ENCODE assay signal across 1 cellular context in the genomic region with DNA sequence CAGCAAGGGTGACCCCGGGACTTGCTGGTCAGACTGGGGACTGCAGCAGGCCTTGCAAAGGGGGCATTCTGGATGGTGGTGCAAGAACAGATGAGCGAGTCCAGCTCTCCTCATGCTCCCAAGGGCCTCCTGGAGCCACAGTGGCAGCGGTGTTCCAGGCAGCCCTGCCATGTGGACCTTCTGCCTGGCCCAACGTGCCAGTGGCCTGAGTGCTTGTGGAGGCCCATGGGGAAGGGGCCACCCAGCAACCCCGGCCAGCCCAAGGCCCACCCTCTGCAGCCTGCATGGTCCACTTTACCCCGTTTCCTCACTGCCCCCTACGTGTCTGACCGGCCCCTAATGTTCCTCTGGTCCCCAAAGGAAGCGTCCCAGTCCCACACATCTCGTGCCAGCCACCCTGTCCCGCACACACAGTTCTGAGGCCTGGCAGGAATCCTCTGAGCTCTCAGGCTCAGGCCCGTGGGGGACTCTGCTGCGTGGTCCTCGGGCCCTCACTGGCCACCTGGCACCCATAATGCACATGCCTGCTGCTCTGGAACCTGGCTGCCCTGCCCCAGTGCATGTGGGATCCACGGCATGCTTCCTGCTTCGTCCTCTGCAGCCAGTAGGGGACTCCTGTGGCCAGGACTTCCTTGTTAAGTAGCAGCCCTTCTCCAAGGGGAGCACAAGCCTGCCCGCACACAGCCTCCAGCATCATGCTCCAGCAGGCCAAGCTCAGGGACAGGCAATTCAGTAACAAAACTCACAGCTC.
TF ChIP-seq lines count a peak whose summit lies in the region.

No MANE protein-coding gene starts in this region.

TF ChIP-seq in SK-N-SH, 30 proteins besides CTCF, POLR2A, EP300 and RAD21 (continued from another document):
- TF ChIP-seq, protein P1, sequence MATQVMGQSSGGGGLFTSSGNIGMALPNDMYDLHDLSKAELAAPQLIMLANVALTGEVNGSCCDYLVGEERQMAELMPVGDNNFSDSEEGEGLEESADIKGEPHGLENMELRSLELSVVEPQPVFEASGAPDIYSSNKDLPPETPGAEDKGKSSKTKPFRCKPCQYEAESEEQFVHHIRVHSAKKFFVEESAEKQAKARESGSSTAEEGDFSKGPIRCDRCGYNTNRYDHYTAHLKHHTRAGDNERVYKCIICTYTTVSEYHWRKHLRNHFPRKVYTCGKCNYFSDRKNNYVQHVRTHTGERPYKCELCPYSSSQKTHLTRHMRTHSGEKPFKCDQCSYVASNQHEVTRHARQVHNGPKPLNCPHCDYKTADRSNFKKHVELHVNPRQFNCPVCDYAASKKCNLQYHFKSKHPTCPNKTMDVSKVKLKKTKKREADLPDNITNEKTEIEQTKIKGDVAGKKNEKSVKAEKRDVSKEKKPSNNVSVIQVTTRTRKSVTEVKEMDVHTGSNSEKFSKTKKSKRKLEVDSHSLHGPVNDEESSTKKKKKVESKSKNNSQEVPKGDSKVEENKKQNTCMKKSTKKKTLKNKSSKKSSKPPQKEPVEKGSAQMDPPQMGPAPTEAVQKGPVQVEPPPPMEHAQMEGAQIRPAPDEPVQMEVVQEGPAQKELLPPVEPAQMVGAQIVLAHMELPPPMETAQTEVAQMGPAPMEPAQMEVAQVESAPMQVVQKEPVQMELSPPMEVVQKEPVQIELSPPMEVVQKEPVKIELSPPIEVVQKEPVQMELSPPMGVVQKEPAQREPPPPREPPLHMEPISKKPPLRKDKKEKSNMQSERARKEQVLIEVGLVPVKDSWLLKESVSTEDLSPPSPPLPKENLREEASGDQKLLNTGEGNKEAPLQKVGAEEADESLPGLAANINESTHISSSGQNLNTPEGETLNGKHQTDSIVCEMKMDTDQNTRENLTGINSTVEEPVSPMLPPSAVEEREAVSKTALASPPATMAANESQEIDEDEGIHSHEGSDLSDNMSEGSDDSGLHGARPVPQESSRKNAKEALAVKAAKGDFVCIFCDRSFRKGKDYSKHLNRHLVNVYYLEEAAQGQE (IDR thresholded peaks at IDR 0.05; ENCODE audit: low read depth, low read length) = no peak
- no peak for TF ChIP-seq FOXJ3 (CRISPR knock-in tag; IDR thresholded peaks at IDR 0.05)
- no peak for TF ChIP-seq GATA2 (CRISPR knock-in tag; IDR thresholded peaks at IDR 0.05)
- TF ChIP-seq NRF1 (IDR thresholded peaks at IDR 0.05; ENCODE audit: low read depth, low read length) = no peak
- TF ChIP-seq CHD2 (IDR thresholded peaks at IDR 0.05; ENCODE audit: low read length, partially characterized antibody) = no peak
- TF ChIP-seq USF1 (IDR thresholded peaks at IDR 0.05; ENCODE audit: borderline replicate concordance, low read depth) = no peak
